Comparison of ENCODE assay signal across 1 cellular context in the genomic region with DNA sequence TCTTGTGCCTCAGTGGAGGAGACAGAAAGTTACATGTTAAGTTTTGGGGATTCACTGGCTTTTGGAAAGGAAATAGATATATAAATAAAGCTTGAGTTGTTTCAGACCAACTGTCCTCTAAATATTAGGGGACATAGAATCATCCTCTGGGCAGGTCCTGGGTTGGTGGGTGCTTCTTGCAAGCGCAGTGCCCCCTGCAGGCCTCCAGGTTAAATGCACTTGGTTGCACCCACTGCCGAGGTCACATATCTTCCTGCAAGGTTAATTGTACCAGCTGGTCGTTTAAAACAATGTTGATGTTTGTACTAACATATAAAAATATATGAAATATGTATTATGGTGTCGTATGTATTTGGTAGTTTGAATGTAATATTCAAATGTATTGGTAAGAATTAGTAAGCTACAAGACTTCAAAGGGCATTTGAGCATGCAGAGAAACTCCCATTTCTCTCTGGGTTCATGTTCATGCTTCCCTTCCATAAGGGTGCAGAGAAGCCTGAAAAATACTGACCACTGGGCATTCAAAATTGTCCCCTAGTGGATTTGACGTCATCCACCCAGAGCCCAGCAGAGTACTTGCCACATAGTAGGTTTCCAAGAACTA.
TF ChIP-seq lines count a peak whose summit lies in the region.

No MANE protein-coding gene starts in this region.

TF ChIP-seq in WTC11, 78 proteins besides CTCF, POLR2A, EP300 and RAD21 (continued from another document):
- TF ChIP-seq, protein P1, sequence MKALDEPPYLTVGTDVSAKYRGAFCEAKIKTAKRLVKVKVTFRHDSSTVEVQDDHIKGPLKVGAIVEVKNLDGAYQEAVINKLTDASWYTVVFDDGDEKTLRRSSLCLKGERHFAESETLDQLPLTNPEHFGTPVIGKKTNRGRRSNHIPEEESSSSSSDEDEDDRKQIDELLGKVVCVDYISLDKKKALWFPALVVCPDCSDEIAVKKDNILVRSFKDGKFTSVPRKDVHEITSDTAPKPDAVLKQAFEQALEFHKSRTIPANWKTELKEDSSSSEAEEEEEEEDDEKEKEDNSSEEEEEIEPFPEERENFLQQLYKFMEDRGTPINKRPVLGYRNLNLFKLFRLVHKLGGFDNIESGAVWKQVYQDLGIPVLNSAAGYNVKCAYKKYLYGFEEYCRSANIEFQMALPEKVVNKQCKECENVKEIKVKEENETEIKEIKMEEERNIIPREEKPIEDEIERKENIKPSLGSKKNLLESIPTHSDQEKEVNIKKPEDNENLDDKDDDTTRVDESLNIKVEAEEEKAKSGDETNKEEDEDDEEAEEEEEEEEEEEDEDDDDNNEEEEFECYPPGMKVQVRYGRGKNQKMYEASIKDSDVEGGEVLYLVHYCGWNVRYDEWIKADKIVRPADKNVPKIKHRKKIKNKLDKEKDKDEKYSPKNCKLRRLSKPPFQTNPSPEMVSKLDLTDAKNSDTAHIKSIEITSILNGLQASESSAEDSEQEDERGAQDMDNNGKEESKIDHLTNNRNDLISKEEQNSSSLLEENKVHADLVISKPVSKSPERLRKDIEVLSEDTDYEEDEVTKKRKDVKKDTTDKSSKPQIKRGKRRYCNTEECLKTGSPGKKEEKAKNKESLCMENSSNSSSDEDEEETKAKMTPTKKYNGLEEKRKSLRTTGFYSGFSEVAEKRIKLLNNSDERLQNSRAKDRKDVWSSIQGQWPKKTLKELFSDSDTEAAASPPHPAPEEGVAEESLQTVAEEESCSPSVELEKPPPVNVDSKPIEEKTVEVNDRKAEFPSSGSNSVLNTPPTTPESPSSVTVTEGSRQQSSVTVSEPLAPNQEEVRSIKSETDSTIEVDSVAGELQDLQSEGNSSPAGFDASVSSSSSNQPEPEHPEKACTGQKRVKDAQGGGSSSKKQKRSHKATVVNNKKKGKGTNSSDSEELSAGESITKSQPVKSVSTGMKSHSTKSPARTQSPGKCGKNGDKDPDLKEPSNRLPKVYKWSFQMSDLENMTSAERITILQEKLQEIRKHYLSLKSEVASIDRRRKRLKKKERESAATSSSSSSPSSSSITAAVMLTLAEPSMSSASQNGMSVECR (CRISPR knock-in tag; IDR thresholded peaks at IDR 0.05; ENCODE audit: borderline replicate concordance) = no peak
- no peak for TF ChIP-seq MXD4 (CRISPR knock-in tag; IDR thresholded peaks at IDR 0.05; ENCODE audit: borderline replicate concordance)
- TF ChIP-seq GRHL2 (CRISPR knock-in tag; IDR thresholded peaks at IDR 0.05; ENCODE audit: insufficient replicate concordance, severe bottlenecking) = no peak
